In genomic region chr20:25540273-25540672, GRCh38 we compare ENCODE assay signal across 8 cellular contexts. TPM values are rescaled to one million over a fixed set of nuclear protein-coding genes. Genes with fewer than 3 reads are reported as not detected.
DNase-seq lines count a peak whose midpoint lies in the region.

No MANE protein-coding gene starts in this region.

- no peak overlapping the region for H3K4me3 Mint-ChIP-seq in activated naive CD4-positive, alpha-beta T cell treated with anti-CD3 and anti-CD28 coated beads for 36 hours
- no peak overlapping the region for H3K4me3 Mint-ChIP-seq in activated T-cell treated with anti-CD3 and anti-CD28 coated beads, Interleukin-2, amount 50 U/mL, for 24 hours

- H3K36me3 Mint-ChIP-seq in activated naive CD4-positive, alpha-beta T cell treated with anti-CD3 and anti-CD28 coated beads for 36 hours (ENCODE audit: low read depth): no peaks in the 10 kb centered on the region
- no peaks in the 10 kb centered on the region for H3K36me3 Mint-ChIP-seq in activated T-cell treated with anti-CD3 and anti-CD28 coated beads, Interleukin-2, amount 50 U/mL, for 24 hours (ENCODE audit: low read depth)

- H3K27ac Mint-ChIP-seq in activated naive CD4-positive, alpha-beta T cell treated with anti-CD3 and anti-CD28 coated beads for 36 hours: no peak overlapping the region
- H3K27ac Mint-ChIP-seq in activated T-cell treated with anti-CD3 and anti-CD28 coated beads, Interleukin-2, amount 50 U/mL, for 24 hours: no peak overlapping the region

- CTCF ChIA-PET in activated naive CD4-positive, alpha-beta T cell treated with anti-CD3 and anti-CD28 coated beads for 36 hours (lab: Charles Lee): interaction anchor here (0.8 to 2.4 kb wide), 2 partner anchors 70 to 245 kb away, joined by 4 to 9 read pairs; no protein-coding TSS in a partner anchor

- intact Hi-C loops in head of caudate nucleus (cut with DNase I): loop anchor here (10.0 kb wide), 1 partner anchor 85 kb away; the partner anchor contains the start of gene NANP
- intact Hi-C loops in activated naive CD4-positive, alpha-beta T cell treated with anti-CD3 and anti-CD28 coated beads for 36 hours (cut with micrococcal nuclease): no loop called here

- no peaks in the 10 kb centered on the region for H3K4me1 Mint-ChIP-seq in activated naive CD4-positive, alpha-beta T cell treated with anti-CD3 and anti-CD28 coated beads for 36 hours (ENCODE audit: low read depth)
- H3K4me1 Mint-ChIP-seq in activated T-cell treated with anti-CD3 and anti-CD28 coated beads, Interleukin-2, amount 50 U/mL, for 24 hours (ENCODE audit: low read depth): peaks cover 4% of the 10 kb centered on the region

- H3K9me3 Mint-ChIP-seq in activated naive CD4-positive, alpha-beta T cell treated with anti-CD3 and anti-CD28 coated beads for 36 hours: no peaks in the 10 kb centered on the region
- H3K9me3 Mint-ChIP-seq in activated T-cell treated with anti-CD3 and anti-CD28 coated beads, Interleukin-2, amount 50 U/mL, for 24 hours: no peaks in the 10 kb centered on the region

- DNase-seq in SIG-M5 treated with dmso at 0.1 percent for 504 hours (lab: John Stamatoyannopoulos, UW; ENCODE audit: unreplicated experiment) (peak; percentile 16), SIG-M5 (lab: John Stamatoyannopoulos, UW) (no peak), RPMI8226 (peak; percentile 50), head of caudate nucleus (peak in 40 of 42 donors; percentile 34 to 84 (median 62)), renal cortical epithelial cell (ENCODE audit: low read depth) (peak; percentile 61), NCI-H226 (no peak)
- DNase-seq in activated naive CD4-positive, alpha-beta T cell treated with anti-CD3 and anti-CD28 coated beads for 36 hours: no peak
- DNase-seq in activated T-cell treated with anti-CD3 and anti-CD28 coated beads, Interleukin-2, amount 50 U/mL, for 24 hours: no peak

- H3K27me3 Mint-ChIP-seq in activated naive CD4-positive, alpha-beta T cell treated with anti-CD3 and anti-CD28 coated beads for 36 hours (ENCODE audit: low read depth): no peaks in the 10 kb centered on the region
- no peaks in the 10 kb centered on the region for H3K27me3 Mint-ChIP-seq in activated T-cell treated with anti-CD3 and anti-CD28 coated beads, Interleukin-2, amount 50 U/mL, for 24 hours

RNA-seq across cellular contexts. Expression of gene NINL, which starts 45.1 kb away (rescaled TPM):
- 11.8 and 26.5 TPM in 2 replicates for total RNA-seq in renal cortical epithelial cell
- 1 to 10 TPM; 2.6 to 2.9 TPM for total RNA-seq in activated naive CD4-positive, alpha-beta T cell treated with anti-CD3 and anti-CD28 coated beads for 36 hours

Comparison
In these comparisons a context has a peak if more than half of its experiments do, and no peak if none do; other contexts are left out.
1. DNase-seq: peak in SIG-M5 treated with dmso at 0.1 percent for 504 hours (single experiment), RPMI8226 (single experiment), head of caudate nucleus (40 of 42) and renal cortical epithelial cell (single experiment); none in SIG-M5 (single experiment), activated naive CD4-positive, alpha-beta T cell treated with anti-CD3 and anti-CD28 coated beads for 36 hours (single experiment), NCI-H226 (single experiment) and activated T-cell treated with anti-CD3 and anti-CD28 coated beads, Interleukin-2, amount 50 U/mL, for 24 hours (single experiment).